16 cellular contexts compared by ENCODE assay signal in the genomic region with DNA sequence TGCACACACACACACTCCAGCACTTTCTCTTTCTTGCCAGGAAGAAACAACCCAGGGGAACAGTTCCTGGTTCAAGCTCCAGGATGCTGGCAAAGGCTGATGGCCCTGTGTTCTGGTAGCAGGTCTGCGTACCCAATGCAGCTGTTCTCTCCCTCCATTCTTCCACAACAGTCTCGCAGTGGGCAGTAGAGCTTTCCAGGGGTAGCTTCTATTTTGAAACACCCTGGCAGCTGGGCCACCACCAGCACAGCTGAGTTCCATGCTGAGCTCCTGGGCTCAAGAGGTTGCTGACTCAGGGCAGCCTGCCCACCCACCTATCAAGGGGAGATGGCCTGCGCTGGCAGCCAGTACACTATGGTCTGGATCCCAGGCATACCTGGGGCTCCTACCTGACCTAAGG. TPM values are rescaled to one million over a fixed set of nuclear protein-coding genes. Genes with fewer than 3 reads are reported as not detected.
DNase-seq lines count a peak whose midpoint lies in the region; ATAC-seq, FAIRE-seq and TF ChIP-seq lines count a peak whose summit lies in the region.
"Had no signal": no experiment of that assay in that cellular context is flagged by ENCODE, and none has a peak within 500 bp of the region (broad histone marks: within the 10 kb centered on the region; RNA-seq: fewer than 3 reads in every experiment).

No MANE protein-coding gene starts in this region.

- H3K79me1 ChIP-seq in mesendoderm (ENCODE audit: low read length) = peaks cover 15% of the 10 kb centered on the region

- H3K4me3 ChIP-seq in A549 (no peak overlapping the region), mesendoderm (ENCODE audit: low read length) (no peak overlapping the region)
- H3K4me3 ChIP-seq: lung, ovary had no signal

- no peak overlapping the region for H4K8ac ChIP-seq in mesendoderm (ENCODE audit: low read depth, low read length)

- no peak for ATAC-seq in A549
- no peak for ATAC-seq in HG02678 (IDR thresholded peaks at IDR 0.05; ENCODE audit: unreplicated experiment)
- ATAC-seq in HG03521 (IDR thresholded peaks at IDR 0.05; ENCODE audit: unreplicated experiment) = no peak
- ATAC-seq: activated CD8-positive, alpha-beta memory T cell treated with anti-CD3 and anti-CD28 coated beads, Interleukin-2, amount 10 ng/mL, durations not matched to agents 7 days and 5 days had no signal

- H3K4me2 ChIP-seq in A549 = peak overlapping the region; percentile 18; the same call in 1 of the 3 replicates
- H3K4me2 ChIP-seq in mesendoderm (ENCODE audit: low read length) = no peak overlapping the region
- H3K4me2 ChIP-seq: SK-N-SH had no signal

- TF ChIP-seq RAD21 in A549 (conservative IDR thresholded peaks at IDR 0.05 in 1 of 2, IDR thresholded peaks at IDR 0.05 in 1 of 2) = no peak

- H3K4me1 Mint-ChIP-seq in Calu3 (ENCODE audit: low read depth, unreplicated experiment) = peaks cover 74% of the 10 kb centered on the region
- peaks cover 45% of the 10 kb centered on the region for H3K4me1 Mint-ChIP-seq in activated T-helper 2 cell treated with anti-CD3 and anti-CD28 coated beads, Interferon-gamma antibody, Interleukin-2, Interleukin-4, amounts not matched to agents 10 μg/mL and 5 μg/mL and 100 μg/mL, durations not matched to agents 14 hours and 24 hours and 36 hours (ENCODE audit: low read depth)

- no peak overlapping the region for H2AK5ac ChIP-seq in mesendoderm (ENCODE audit: low read length)

- TF ChIP-seq CTCF in A549 (IDR thresholded peaks at IDR 0.05) (no peak), Calu3 (IDR thresholded peaks at IDR 0.05; ENCODE audit: unreplicated experiment) (no peak)

- intact Hi-C loops in Calu3 (cut with micrococcal nuclease; ENCODE audit: unreplicated experiment) = no loop called here
- intact Hi-C loops in activated T-helper 2 cell treated with anti-CD3 and anti-CD28 coated beads, Interferon-gamma antibody, Interleukin-2, Interleukin-4, amounts not matched to agents 10 μg/mL and 5 μg/mL and 100 μg/mL, durations not matched to agents 14 hours and 24 hours and 36 hours (cut with micrococcal nuclease) = loop anchor here (10.0 kb wide), 1 partner anchor 645 kb away; a partner anchor contains a TSS

- no peaks in the 10 kb centered on the region for H3K9me3 Mint-ChIP-seq in Calu3 (ENCODE audit: low read depth, unreplicated experiment)
- no peaks in the 10 kb centered on the region for H3K9me3 Mint-ChIP-seq in activated T-helper 2 cell treated with anti-CD3 and anti-CD28 coated beads, Interferon-gamma antibody, Interleukin-2, Interleukin-4, amounts not matched to agents 10 μg/mL and 5 μg/mL and 100 μg/mL, durations not matched to agents 14 hours and 24 hours and 36 hours

- no peak overlapping the region for H3K18ac ChIP-seq in mesendoderm (ENCODE audit: low read length)

- peaks cover 3% of the 10 kb centered on the region for H3K36me3 ChIP-seq in mesendoderm (ENCODE audit: control insufficient read depth, insufficient read depth, low read length)
- H3K36me3 ChIP-seq: ovary had no signal

- FAIRE-seq in A549 (lab: Jason Lieb, UNC) = no peak

- H2BK15ac ChIP-seq in mesendoderm (replicated peaks; ENCODE audit: low read depth) = no peak overlapping the region

- no TSS peak for BruUV-seq in Calu3 (replicated peaks; lab: Mats Ljungman, UMichigan)

- H3K36me3 Mint-ChIP-seq in Calu3 (ENCODE audit: insufficient read depth, unreplicated experiment) = peaks cover 44% of the 10 kb centered on the region
- peaks cover 46% of the 10 kb centered on the region for H3K36me3 Mint-ChIP-seq in activated T-helper 2 cell treated with anti-CD3 and anti-CD28 coated beads, Interferon-gamma antibody, Interleukin-2, Interleukin-4, amounts not matched to agents 10 μg/mL and 5 μg/mL and 100 μg/mL, durations not matched to agents 14 hours and 24 hours and 36 hours (ENCODE audit: low read depth)

- POLR2A ChIA-PET in A549 (lab: Yijun Ruan, JAX) = no interaction called here

- H3K9me3 ChIP-seq in A549 = no peaks in the 10 kb centered on the region
- H3K9me3 ChIP-seq: ovary, SK-N-SH had no signal

- H3K56ac ChIP-seq in mesendoderm (ENCODE audit: low read length) = no peak overlapping the region

- no peak overlapping the region for H3K27ac Mint-ChIP-seq in Calu3 (ENCODE audit: unreplicated experiment)
- peak overlapping the region; percentile 52 for H3K27ac Mint-ChIP-seq in activated T-helper 2 cell treated with anti-CD3 and anti-CD28 coated beads, Interferon-gamma antibody, Interleukin-2, Interleukin-4, amounts not matched to agents 10 μg/mL and 5 μg/mL and 100 μg/mL, durations not matched to agents 14 hours and 24 hours and 36 hours

- no peaks in the 10 kb centered on the region for H3K27me3 Mint-ChIP-seq in Calu3 (ENCODE audit: unreplicated experiment)
- H3K27me3 Mint-ChIP-seq in activated T-helper 2 cell treated with anti-CD3 and anti-CD28 coated beads, Interferon-gamma antibody, Interleukin-2, Interleukin-4, amounts not matched to agents 10 μg/mL and 5 μg/mL and 100 μg/mL, durations not matched to agents 14 hours and 24 hours and 36 hours (ENCODE audit: low read depth) = no peaks in the 10 kb centered on the region
- H3K27me3 Mint-ChIP-seq: activated CD8-positive, alpha-beta memory T cell treated with anti-CD3 and anti-CD28 coated beads, Interleukin-2, amount 10 ng/mL, durations not matched to agents 7 days and 5 days had no signal

- H3K9ac ChIP-seq in mesendoderm (ENCODE audit: low read length) = no peak overlapping the region
- H3K9ac ChIP-seq: SK-N-SH had no signal

- DNase-seq in A549 (ENCODE audit: low read depth in 1 of 2, low spot score in 1 of 2) (no peak), Calu3 (no peak), mesendoderm (no peak), GM19240 (ENCODE audit: insufficient read length, low spot score) (no peak)
- no peak for DNase-seq in activated T-helper 2 cell treated with anti-CD3 and anti-CD28 coated beads, Interferon-gamma antibody, Interleukin-2, Interleukin-4, amounts not matched to agents 10 μg/mL and 5 μg/mL and 100 μg/mL, durations not matched to agents 14 hours and 24 hours and 36 hours (ENCODE audit: low spot score)
- DNase-seq in stimulated activated CD4-positive, alpha-beta T cell treated with anti-CD3 and anti-CD28 coated beads, Interleukin-4, amount 100 ng/mL, for 1 hour = no peak
- DNase-seq: activated CD8-positive, alpha-beta memory T cell treated with anti-CD3 and anti-CD28 coated beads, Interleukin-2, amount 10 ng/mL, durations not matched to agents 7 days and 5 days; EL; NCI-H1105; NCI-H2227 treated with DMSO at 0.1 percent for 48 hours; ovary; SK-N-SH; stimulated activated CD4-positive, alpha-beta T cell treated with anti-CD3 and anti-CD28 coated beads, Interleukin-2, amount 100 ng/mL, for 24 hours had no signal

- H4K5ac ChIP-seq in mesendoderm (ENCODE audit: low read length) = no peak overlapping the region

- TF ChIP-seq POLR2A in A549 (IDR thresholded peaks at IDR 0.05; ENCODE audit: low read length) = no peak

- H3K23ac ChIP-seq in mesendoderm (ENCODE audit: low read length) = peak overlapping the region; percentile 99

- CTCF ChIA-PET in A549 (lab: Yijun Ruan, JAX) (interaction anchor here (0.8 to 9.8 kb wide), 5 partner anchors 8 to 40 kb away, joined by 3 to 91 read pairs (median 28); no protein-coding TSS in a partner anchor), Calu3 (lab: Charles Lee) (interaction anchor here (0.8 kb wide), 1 partner anchor 39 kb away, joined by 3 read pairs; no protein-coding TSS in a partner anchor)

- no peak overlapping the region for H3K4ac ChIP-seq in mesendoderm (ENCODE audit: low read depth, low read length)

- TF ChIP-seq EP300 in A549 (IDR thresholded peaks at IDR 0.05) = no peak

- H3K4me3 Mint-ChIP-seq in Calu3 (ENCODE audit: low read depth, unreplicated experiment) = peak overlapping the region; percentile 93
- no peak overlapping the region for H3K4me3 Mint-ChIP-seq in activated T-helper 2 cell treated with anti-CD3 and anti-CD28 coated beads, Interferon-gamma antibody, Interleukin-2, Interleukin-4, amounts not matched to agents 10 μg/mL and 5 μg/mL and 100 μg/mL, durations not matched to agents 14 hours and 24 hours and 36 hours (ENCODE audit: low read depth)
- H3K4me3 Mint-ChIP-seq: activated CD8-positive, alpha-beta memory T cell treated with anti-CD3 and anti-CD28 coated beads, Interleukin-2, amount 10 ng/mL, durations not matched to agents 7 days and 5 days had no signal

- no peak overlapping the region for H2BK120ac ChIP-seq in mesendoderm (ENCODE audit: low read depth, low read length)

- H3K27me3 ChIP-seq in mesendoderm (ENCODE audit: insufficient read depth, low read length, poor library complexity) = no peaks in the 10 kb centered on the region
- H3K27me3 ChIP-seq: ovary had no signal

- H3K79me2 ChIP-seq in mesendoderm (ENCODE audit: control insufficient read depth, insufficient read depth, low read length) = peaks cover 95% of the 10 kb centered on the region

- peak overlapping the region in 1 of 2 experiments; percentile 30; a peak in 1 of 6 replicates for H3K27ac ChIP-seq in A549
- no peak overlapping the region for H3K27ac ChIP-seq in mesendoderm (ENCODE audit: low read depth, low read length)
- H3K27ac ChIP-seq: ovary had no signal

- H3K4me1 ChIP-seq in A549 = peaks cover 72% of the 10 kb centered on the region
- peaks cover 22% of the 10 kb centered on the region for H3K4me1 ChIP-seq in mesendoderm (ENCODE audit: control insufficient read depth, low read depth, low read length)

- WGBS in A549 (ENCODE audit: missing lambda C conversion rate) = 96% methylated on average over 3 of the region's 3 CpGs
- WGBS in mesendoderm (ENCODE audit: extremely low coverage, insufficient coverage, low lambda C conversion rate) = no CpG with 5 or more reads among the region's 3 CpGs

- no peak overlapping the region for H2BK5ac ChIP-seq in mesendoderm (ENCODE audit: low read length)

RNA-seq across cellular contexts. Expression of a gene that starts 4.7 kb away (rescaled TPM):
- polyA plus RNA-seq in A549 (2011; rRNA removed) (300 and 369 TPM in 2 replicates), A549 (2017; fragmentation: RNase III; extraction: RNeasy Plus Mini Kit Qiagen cat#74134 plus additional on column Dnase treatment) (416 to 463 TPM (median 442 TPM) in 3 replicates)
- polyA plus RNA-seq in A549 (2012; cell fraction: cytosol; rRNA removed) = 253 and 262 TPM in 2 replicates
- polyA plus RNA-seq in A549 (2012; cell fraction: nucleus; rRNA removed) = 142 and 193 TPM in 2 replicates
- 145 and 174 TPM in 2 replicates for polyA minus RNA-seq in A549 (2011; rRNA and poly(A)+ RNA removed)
- 377 and 410 TPM in 2 replicates for total RNA-seq in Calu3 (2022)
- 455 and 459 TPM in 2 replicates for total RNA-seq in activated T-helper 2 cell treated with anti-CD3 and anti-CD28 coated beads, Interferon-gamma antibody, Interleukin-2, Interleukin-4, amounts not matched to agents 10 μg/mL and 5 μg/mL and 100 μg/mL, durations not matched to agents 14 hours and 24 hours and 36 hours
- 244 TPM for polyA plus RNA-seq in mesendoderm (2013, experiment 1 of 2)
- polyA plus RNA-seq in mesendoderm (2013, experiment 2 of 2) = 252 TPM

RNA-seq across cellular contexts. Expression of a gene that starts 31.7 kb away (rescaled TPM):
- polyA plus RNA-seq in A549 (2011; rRNA removed) (103 and 126 TPM in 2 replicates), A549 (2017; fragmentation: RNase III; extraction: RNeasy Plus Mini Kit Qiagen cat#74134 plus additional on column Dnase treatment) (89.1 to 92.9 TPM (median 89.9 TPM) in 3 replicates)
- polyA plus RNA-seq in A549 (2012; cell fraction: cytosol; rRNA removed) = 56.7 and 62.9 TPM in 2 replicates
- polyA plus RNA-seq in A549 (2012; cell fraction: nucleus; rRNA removed) = 40.6 and 52.1 TPM in 2 replicates
- polyA minus RNA-seq in A549 (2011; rRNA and poly(A)+ RNA removed) = 45.9 and 61.8 TPM in 2 replicates
- total RNA-seq in Calu3 (2022) = 104 TPM in 2 replicates
- 63.7 and 66.7 TPM in 2 replicates for total RNA-seq in activated T-helper 2 cell treated with anti-CD3 and anti-CD28 coated beads, Interferon-gamma antibody, Interleukin-2, Interleukin-4, amounts not matched to agents 10 μg/mL and 5 μg/mL and 100 μg/mL, durations not matched to agents 14 hours and 24 hours and 36 hours
- 49.6 TPM for polyA plus RNA-seq in mesendoderm (2013, experiment 1 of 2)
- polyA plus RNA-seq in mesendoderm (2013, experiment 2 of 2) = 50.1 TPM
